9 cellular contexts compared by ENCODE assay signal in genomic region chr4:26862381-26862915, GRCh38. TPM values are rescaled to one million over a fixed set of nuclear protein-coding genes. Genes with fewer than 3 reads are reported as not detected.
DNase-seq lines count a peak whose midpoint lies in the region; ATAC-seq, FAIRE-seq and TF ChIP-seq lines count a peak whose summit lies in the region.
"Had no signal": no experiment of that assay in that cellular context is flagged by ENCODE, and none has a peak within 500 bp of the region (broad histone marks: within the 10 kb centered on the region; RNA-seq: fewer than 3 reads in every experiment).

No MANE protein-coding gene starts in this region.

- DNase-seq in NCI-H748 (lab: John Stamatoyannopoulos, UW; ENCODE audit: unreplicated experiment) (peak; percentile 7), NCI-H748 treated with DMSO at 0.1 percent for 48 hours (lab: John Stamatoyannopoulos, UW) (no peak), right cardiac atrium (no peak), RCC 7860 (ENCODE audit: low spot score) (no peak)
- DNase-seq: stimulated activated CD4-positive, alpha-beta T cell treated with anti-CD3 and anti-CD28 coated beads, Interleukin-4, amount 100 ng/mL, for 4 hours had no signal

- peak overlapping the region; percentile 99 for H3K4me3 Mint-ChIP-seq in stimulated activated memory B cell treated with anti-CD40 and anti-IgM and Interleukin-4, amounts not matched to agents 10 μg/mL and 1 μg/mL and 100 μg/mL, for 72 hours

- H3K27me3 ChIP-seq in right cardiac atrium (ENCODE audit: control insufficient read depth, insufficient read depth), result no peaks in the 10 kb centered on the region

- H3K9me3 Mint-ChIP-seq in stimulated activated memory B cell treated with anti-CD40 and anti-IgM and Interleukin-4, amounts not matched to agents 10 μg/mL and 1 μg/mL and 100 μg/mL, for 72 hours, result no peaks in the 10 kb centered on the region

- peaks cover 5% of the 10 kb centered on the region for H3K4me1 ChIP-seq in right cardiac atrium (ENCODE audit: control insufficient read depth, insufficient read depth, low read length)

- no peaks in the 10 kb centered on the region for H3K9me3 ChIP-seq in right cardiac atrium (ENCODE audit: control insufficient read depth, low read length)

- TF ChIP-seq CTCF in VCaP (conservative IDR thresholded peaks at IDR 0.05), result no peak

- H3K36me3 Mint-ChIP-seq in stimulated activated memory B cell treated with anti-CD40 and anti-IgM and Interleukin-4, amounts not matched to agents 10 μg/mL and 1 μg/mL and 100 μg/mL, for 72 hours, result no peaks in the 10 kb centered on the region

- WGBS in right cardiac atrium, result 14% methylated on average over 3 of the region's 3 CpGs

- H3K4me3 ChIP-seq in right cardiac atrium (ENCODE audit: low read length), result peak overlapping the region; percentile 91

- ATAC-seq in right cardiac atrium (no peak), GM21447 (IDR thresholded peaks at IDR 0.05; ENCODE audit: unreplicated experiment) (no peak), HG02623 (IDR thresholded peaks at IDR 0.05; ENCODE audit: unreplicated experiment) (no peak)
- ATAC-seq in stimulated activated memory B cell treated with anti-CD40 and anti-IgM and Interleukin-4, amounts not matched to agents 10 μg/mL and 1 μg/mL and 100 μg/mL, for 72 hours, result no peak

- peak overlapping the region; percentile 97 for H3K27ac Mint-ChIP-seq in stimulated activated memory B cell treated with anti-CD40 and anti-IgM and Interleukin-4, amounts not matched to agents 10 μg/mL and 1 μg/mL and 100 μg/mL, for 72 hours

- peaks cover 63% of the 10 kb centered on the region for H3K4me1 Mint-ChIP-seq in stimulated activated memory B cell treated with anti-CD40 and anti-IgM and Interleukin-4, amounts not matched to agents 10 μg/mL and 1 μg/mL and 100 μg/mL, for 72 hours

- no peak for FAIRE-seq in RCC 7860 (lab: Jason Lieb, UNC)

- no peaks in the 10 kb centered on the region for H3K27me3 Mint-ChIP-seq in stimulated activated memory B cell treated with anti-CD40 and anti-IgM and Interleukin-4, amounts not matched to agents 10 μg/mL and 1 μg/mL and 100 μg/mL, for 72 hours

- H3K27ac ChIP-seq in VCaP (peak overlapping the region; percentile 95), right cardiac atrium (ENCODE audit: low read length) (no peak overlapping the region)

- intact Hi-C loops in right cardiac atrium (cut with DNase I), result loop anchor here in 2 of 4 donors (10.0 kb wide), 2 partner anchors 132 to 142 kb away; no protein-coding TSS in a partner anchor

RNA-seq across cellular contexts. Expression of gene STIM2, which starts 1.8 kb away (rescaled TPM):
- 10 to 100 TPM; 13.9 to 20.8 (median 17.4) TPM for total RNA-seq in right cardiac atrium
- polyA plus RNA-seq in right cardiac atrium, result 6.0 TPM
